ENCODE assay signal across 34 cellular contexts in genomic region chr3:133106169-133106568, GRCh38.
"Had no signal": no experiment of that assay in that cellular context is flagged by ENCODE, and none has a peak within 500 bp of the region (broad histone marks: within the 10 kb centered on the region; RNA-seq: fewer than 3 reads in every experiment).

No MANE protein-coding gene starts in this region.

- H3K36me3 ChIP-seq: ascending aorta, breast epithelium, WERI-Rb-1 had no signal

- H3K4me3 ChIP-seq: ascending aorta, breast epithelium had no signal

- H3K9me3 ChIP-seq: ascending aorta, breast epithelium had no signal

- H3K27me3 ChIP-seq: ascending aorta, breast epithelium had no signal

- DNase-seq: activated CD4-positive, alpha-beta memory T cell treated with anti-CD3 and anti-CD28 coated beads, Interleukin-2, amount 10 ng/mL, durations not matched to agents 7 days and 5 days; activated CD4-positive, alpha-beta T cell treated with anti-CD3 and anti-CD28 coated beads for 1 hour; activated CD4-positive, alpha-beta T cell treated with anti-CD3 and anti-CD28 coated beads for 48 hours; activated CD4-positive, CD25-positive, alpha-beta regulatory T cell; activated CD8-positive, alpha-beta memory T cell treated with anti-CD3 and anti-CD28 coated beads for 24 hours; activated CD8-positive, alpha-beta memory T cell treated with anti-CD3 and anti-CD28 coated beads, Interleukin-2, amount 10 ng/mL, durations not matched to agents 7 days and 5 days; activated CD8-positive, alpha-beta memory T cell treated with anti-CD3 and anti-CD28 coated beads, Interleukin-2, amount 50 U/mL, for 48 hours; activated effector memory CD4-positive, alpha-beta T cell treated with anti-CD3 and anti-CD28 coated beads, Interleukin-2, amount 50 U/mL, for 16 hours; activated naive CD4-positive, alpha-beta T cell; activated naive CD4-positive, alpha-beta T cell treated with anti-CD3 and anti-CD28 coated beads, Interleukin-2, amount 50 U/mL, for 16 hours; activated naive CD8-positive, alpha-beta T cell treated with anti-CD3 and anti-CD28 coated beads for 36 hours; activated T-cell treated with anti-CD3 and anti-CD28 coated beads, Interleukin-2, amount 50 U/mL, for 72 hours; amniotic stem cell; caudate nucleus; cerebellar nuclear complex; Karpas-422; KBM-7; NCI-H1105; NCI-H1417 treated with DMSO at 0.1 percent for 48 hours; NCI-H187 treated with DMSO at 0.1 percent for 48 hours; NCI-H2081; NCI-H2171 treated with DMSO at 0.1 percent for 48 hours; NCI-H2227 treated with DMSO at 0.1 percent for 48 hours; NCI-H446; NCI-H510A treated with DMSO at 0.1 percent for 48 hours; NCI-H526 treated with DMSO at 0.1 percent for 48 hours; NCI-H774; SIG-M5; T1000; WERI-Rb-1 had no signal

- H3K27ac ChIP-seq: ascending aorta, breast epithelium, WERI-Rb-1 had no signal

- H3K4me1 ChIP-seq: ascending aorta, breast epithelium had no signal

- ATAC-seq: activated CD8-positive, alpha-beta memory T cell treated with anti-CD3 and anti-CD28 coated beads, Interleukin-2, amount 10 ng/mL, durations not matched to agents 7 days and 5 days; activated T-cell treated with anti-CD3 and anti-CD28 coated beads, Interleukin-2, amount 50 U/mL, for 72 hours; activated T-helper 17 cell treated with anti-CD3 and anti-CD28 coated beads, Interleukin-2, amount 50 U/mL, for 72 hours; Panc1 had no signal
